ENCODE assay signal across 11 cellular contexts in genomic region chr11:44030276-44030932, GRCh38. TPM values are rescaled to one million over a fixed set of nuclear protein-coding genes. Genes with fewer than 3 reads are reported as not detected.
A peak's percentile ranks its signal among the peaks of the same experiment; 100 is the strongest.
DNase-seq lines count a peak whose midpoint lies in the region; ATAC-seq and TF ChIP-seq lines count a peak whose summit lies in the region.
"Had no signal": no experiment of that assay in that cellular context is flagged by ENCODE, and none has a peak within 500 bp of the region (broad histone marks: within the 10 kb centered on the region; RNA-seq: fewer than 3 reads in every experiment).

No MANE protein-coding gene starts in this region.

- TF ChIP-seq POLR2A in tibial nerve (IDR thresholded peaks at IDR 0.05) = no peak

- no peaks in the 10 kb centered on the region for H3K27me3 ChIP-seq in tibial nerve

- no peak for ATAC-seq in HG03521 (IDR thresholded peaks at IDR 0.05; ENCODE audit: unreplicated experiment)
- ATAC-seq: naive thymus-derived CD8-positive, alpha-beta T cell; stimulated activated effector memory CD8-positive, alpha-beta T cell treated with anti-CD3 and anti-CD28 coated beads, Interleukin-12 subunit alpha, Interleukin-12 subunit beta, amount 100 ng/mL, for 72 hours had no signal

- no peaks in the 10 kb centered on the region for H3K36me3 ChIP-seq in mesodermal cell (ENCODE audit: control insufficient read depth, insufficient read depth, low read length)
- H3K36me3 ChIP-seq in tibial nerve = no peaks in the 10 kb centered on the region

- DNase-seq in RPMI7951 (ENCODE audit: low read depth) = peak; percentile 22
- DNase-seq in epithelial cell of esophagus (ENCODE audit: low read depth) = peak; percentile 27
- DNase-seq in tibial nerve (ENCODE audit: low spot score in 2 of 2) = no peak
- no peak for DNase-seq in 8988T
- DNase-seq in KBM-7 = no peak
- DNase-seq: naive thymus-derived CD8-positive, alpha-beta T cell; NCI-H1105 treated with DMSO at 0.1 percent for 48 hours; T1000 had no signal

- H3K9me3 ChIP-seq in mesodermal cell (ENCODE audit: control insufficient read depth, low read length) (no peaks in the 10 kb centered on the region), tibial nerve (peaks cover 0 to 15% (median 0%) of the 10 kb centered on the region in 4 donors)

- TF ChIP-seq CTCF in epithelial cell of esophagus (IDR thresholded peaks at IDR 0.05; ENCODE audit: insufficient read depth, low read depth, low read length, missing control alignments) (no peak), tibial nerve (IDR thresholded peaks at IDR 0.05) (no peak)

- H3K4me1 ChIP-seq in mesodermal cell (ENCODE audit: control insufficient read depth, insufficient read depth, low read length, poor library complexity, severe bottlenecking) (peaks cover 28% of the 10 kb centered on the region), tibial nerve (peaks cover 0 to 37% (median 12%) of the 10 kb centered on the region in 4 donors)

- WGBS in mesodermal cell (ENCODE audit: insufficient coverage in 2 of 2), 2 experiments = 2 to 6% methylated on average over 4 to 5 of the region's 5 CpGs
- WGBS in tibial nerve, 2 donors = 28 to 30% methylated on average over 5 of the region's 5 CpGs

- no peak overlapping the region for H3K4me3 ChIP-seq in epithelial cell of esophagus (ENCODE audit: low read length)
- H3K4me3 ChIP-seq in mesodermal cell (ENCODE audit: extremely low read depth, insufficient read depth, low read length, poor library complexity, severe bottlenecking) = no peak overlapping the region
- H3K4me3 ChIP-seq in tibial nerve = no peak overlapping the region

- peak in 1 of 2 donors; percentile 47 for TF ChIP-seq EP300 in tibial nerve (IDR thresholded peaks at IDR 0.05)

- in situ Hi-C loops in KBM-7 (cut with MboI; ENCODE audit: low pct_unique_long_range_greater_than_20kb, low sequenced_read_pairs) = no loop called here

- H3K27ac ChIP-seq in mesodermal cell (ENCODE audit: low read depth, low read length, severe bottlenecking) (peak overlapping the region; percentile 96), tibial nerve (peak overlapping the region in 3 of 4 donors; percentile 11 to 82 (median 77))

RNA-seq across cellular contexts. Expression of gene ACCSL, which starts 17.4 kb away (rescaled TPM):
- total RNA-seq in RPMI7951 (2014; rRNA removed; shearing (Covaris generic)) = not detected in 2 replicates
- polyA plus RNA-seq in mesodermal cell (2013, experiment 1 of 2) = not detected
- not detected for polyA plus RNA-seq in mesodermal cell (2013, experiment 2 of 2)
- total RNA-seq in tibial nerve = under 1 TPM in 1 of 4 donors, not detected in 3; 0.78 TPM
- total RNA-seq: naive thymus-derived CD8-positive, alpha-beta T cell had no signal
- polyA plus RNA-seq: naive thymus-derived CD8-positive, alpha-beta T cell had no signal

RNA-seq across cellular contexts. Expression of gene ACCS, which starts 35.7 kb away (rescaled TPM):
- 2.1 and 2.5 TPM in 2 replicates for total RNA-seq in RPMI7951 (2014; rRNA removed; shearing (Covaris generic))
- 6.2 TPM for polyA plus RNA-seq in mesodermal cell (2013, experiment 1 of 2)
- 4.4 TPM for polyA plus RNA-seq in mesodermal cell (2013, experiment 2 of 2)
- 10 to 100 TPM; 17.7 to 45.8 (median 31.5) TPM for total RNA-seq in tibial nerve

Comparison
In these comparisons a context has a peak if more than half of its experiments do, and no peak if none do; other contexts are left out.
1. DNase-seq: peak in RPMI7951 (single experiment) and epithelial cell of esophagus (single experiment); none in tibial nerve (0 of 2), 8988T (single experiment) and KBM-7 (single experiment).